8 cellular contexts compared by ENCODE assay signal in genomic region chr15:84982301-84982920, GRCh38. TPM values are rescaled to one million over a fixed set of nuclear protein-coding genes. Genes with fewer than 3 reads are reported as not detected.
A peak's percentile ranks its signal among the peaks of the same experiment; 100 is the strongest.
DNase-seq lines count a peak whose midpoint lies in the region; ATAC-seq, FAIRE-seq and TF ChIP-seq lines count a peak whose summit lies in the region.

No MANE protein-coding gene starts in this region.

- dilution Hi-C loops in keratinocyte (cut with MboI; ENCODE audit: extremely low pct_ligation_motif_present, low sequenced_read_pairs) = no loop called here

- no peak for TF ChIP-seq EP300 in K562 (IDR thresholded peaks at IDR 0.05; ENCODE audit: low read length)

- H3K36me3 Mint-ChIP-seq in T-helper 17 cell (ENCODE audit: low read depth) = no peaks in the 10 kb centered on the region

- peaks cover 34% of the 10 kb centered on the region for H3K4me1 Mint-ChIP-seq in T-helper 17 cell

- in situ Hi-C loops in K562 (cut with MboI) = no loop called here

- H3K36me3 ChIP-seq in H7 (replicated peaks; ENCODE audit: control insufficient read depth, insufficient read depth, low read length) (no peaks in the 10 kb centered on the region), K562 (ENCODE audit: control insufficient read depth, insufficient read depth, low read length) (peaks cover 3% of the 10 kb centered on the region; the same call in 1 of the 3 replicates), keratinocyte (ENCODE audit: control insufficient read depth in 2 of 2, extremely low read depth in 1 of 2, insufficient read depth in 2 of 2, low read length in 2 of 2) (no peaks in the 10 kb centered on the region)

- under 1% methylated on average over 32 of the region's 46 CpGs for WGBS in K562 (ENCODE audit: insufficient coverage, low coverage, missing lambda C conversion rate)

- H3K27ac ChIP-seq in K562 (ENCODE audit: extremely low read depth, low read depth, low read length) (peak overlapping the region; percentile 93; the same call in 2 of the 3 replicates), keratinocyte (ENCODE audit: control insufficient read depth, insufficient read depth, low read length) (peak overlapping the region; percentile 68)

- H3K4me3 ChIP-seq in H7 (ENCODE audit: insufficient read depth, low read depth, low read length) = peak overlapping the region; percentile 82
- H3K4me3 ChIP-seq in K562 = peak overlapping the region; percentile 71
- peak overlapping the region; percentile 69 to 95 (median 83) for H3K4me3 ChIP-seq in keratinocyte (ENCODE audit: control insufficient read depth in 2 of 3, extremely low read depth in 1 of 3, insufficient read depth in 2 of 3, low read depth in 1 of 3, low read length in 3 of 3)

- TF ChIP-seq RAD21 in K562 (CRISPR knock-in tag; conservative IDR thresholded peaks at IDR 0.05 in 1 of 2, IDR thresholded peaks at IDR 0.05 in 1 of 2) = no peak

- peaks cover 3% of the 10 kb centered on the region; the same call in 1 of the 2 replicates for H4K20me1 ChIP-seq in K562 (replicated peaks; ENCODE audit: control insufficient read depth, insufficient read depth, low read length)
- H4K20me1 ChIP-seq in keratinocyte (ENCODE audit: control insufficient read depth, extremely low read depth, insufficient read depth, low read length) = no peaks in the 10 kb centered on the region

- intact Hi-C loops in K562 (cut with micrococcal nuclease) = loop anchor here (2.0 kb wide), 1 partner anchor 22 kb away; no protein-coding TSS in a partner anchor

- TF ChIP-seq POLR2A in K562 (conservative IDR thresholded peaks at IDR 0.05) = no peak
- no peak for TF ChIP-seq POLR2A in H54 (IDR thresholded peaks at IDR 0.05; ENCODE audit: low read depth, low read length)

- FAIRE-seq in K562 (lab: Jason Lieb, UNC) = peak; percentile 72
- FAIRE-seq in keratinocyte (lab: Jason Lieb, UNC) = no peak
- no peak for FAIRE-seq in H54 (lab: Jason Lieb, UNC)

- BruUV-seq in K562 (replicated peaks; lab: Mats Ljungman, UMichigan) = no TSS peak

- H3K9me1 ChIP-seq in K562 (ENCODE audit: control insufficient read depth, insufficient read depth, low read length) (no peaks in the 10 kb centered on the region), keratinocyte (ENCODE audit: control insufficient read depth, extremely low read depth, insufficient read depth, low read length) (no peaks in the 10 kb centered on the region)

- peak overlapping the region; percentile 78 to 95 for H3K9ac ChIP-seq in K562 (ENCODE audit: insufficient read depth in 1 of 2, low read depth in 2 of 2, low read length in 2 of 2)
- peak overlapping the region; percentile 87 for H3K9ac ChIP-seq in keratinocyte (ENCODE audit: control insufficient read depth, extremely low read depth, insufficient read depth, low read length)

- POLR2A ChIA-PET in K562 (lab: Yijun Ruan, JAX) = interaction anchor here (0.7 to 2.1 kb wide), 5 partner anchors 11 to 1399 kb away, joined by 3 to 11 read pairs (median 3); no protein-coding TSS in a partner anchor

- H2AFZ ChIP-seq in K562 (ENCODE audit: low read depth, low read length) (peak overlapping the region; percentile 87), keratinocyte (ENCODE audit: control insufficient read depth, low read length) (peak overlapping the region; percentile 30)

- ATAC-seq in T-helper 17 cell (no peak), K562 (no peak), GM18861 (IDR thresholded peaks at IDR 0.05; ENCODE audit: unreplicated experiment) (no peak), HG03469 (IDR thresholded peaks at IDR 0.05; ENCODE audit: unreplicated experiment) (no peak)

- H3K4me2 ChIP-seq in K562 (ENCODE audit: insufficient read depth, low read length) = peak overlapping the region; percentile 87
- peak overlapping the region; percentile 92 for H3K4me2 ChIP-seq in keratinocyte (ENCODE audit: control insufficient read depth, extremely low read depth, insufficient read depth, low read depth, low read length)

- CTCF ChIA-PET in K562 (lab: Yijun Ruan, JAX; ENCODE audit: low intra/inter-chr PET ratio) = no interaction called here

- H3K27me3 ChIP-seq in H7 (ENCODE audit: control insufficient read depth, insufficient read depth, low read length) = peaks cover 47% of the 10 kb centered on the region
- H3K27me3 ChIP-seq in K562 (ENCODE audit: control insufficient read depth in 2 of 2, insufficient read depth in 2 of 2, low read length in 2 of 2) = no peaks in the 10 kb centered on the region
- no peaks in the 10 kb centered on the region for H3K27me3 ChIP-seq in keratinocyte (ENCODE audit: control insufficient read depth, extremely low read depth, insufficient read depth, low read length)

- H3K9me3 ChIP-seq in T-helper 17 cell (ENCODE audit: control insufficient read depth, low read length, poor library complexity, severe bottlenecking) (no peaks in the 10 kb centered on the region), K562 (replicated peaks; ENCODE audit: control insufficient read depth, insufficient read depth, low read depth, low read length) (no peaks in the 10 kb centered on the region), keratinocyte (ENCODE audit: control insufficient read depth, low read depth, low read length) (no peaks in the 10 kb centered on the region)

- H3K27ac Mint-ChIP-seq in T-helper 17 cell = peak overlapping the region; percentile 93

- H3K4me1 ChIP-seq in K562 (replicated peaks in 1 of 2; ENCODE audit: control insufficient read depth in 2 of 2, insufficient read depth in 2 of 2, low read length in 2 of 2) = peaks cover 28 to 31% of the 10 kb centered on the region in 2 experiments
- peaks cover 14% of the 10 kb centered on the region for H3K4me1 ChIP-seq in keratinocyte (ENCODE audit: control insufficient read depth, extremely low read depth, insufficient read depth, low read length)

- peak overlapping the region; percentile 94 for H3K4me3 Mint-ChIP-seq in T-helper 17 cell

- H3K79me2 ChIP-seq in K562 (ENCODE audit: control insufficient read depth, insufficient read depth, low read length) = peaks cover 57% of the 10 kb centered on the region
- peaks cover 13% of the 10 kb centered on the region for H3K79me2 ChIP-seq in keratinocyte (ENCODE audit: control insufficient read depth, insufficient read depth, low read length)

- TF ChIP-seq CTCF in K562 (IDR thresholded peaks at IDR 0.05 in 2 of 3, conservative IDR thresholded peaks at IDR 0.05 in 1 of 3; ENCODE audit: insufficient read depth in 2 of 3, low read depth in 1 of 3, low read length in 3 of 3) = no peak
- TF ChIP-seq CTCF in keratinocyte (optimal IDR thresholded peaks at IDR 0.05 in 1 of 3, IDR thresholded peaks at IDR 0.05 in 1 of 3, conservative IDR thresholded peaks at IDR 0.05 in 1 of 3; ENCODE audit: extremely low read depth in 1 of 3, insufficient read depth in 2 of 3, low read length in 3 of 3) = no peak

- H3K27me3 Mint-ChIP-seq in T-helper 17 cell = no peaks in the 10 kb centered on the region

- DNase-seq in H7 = no peak
- DNase-seq in T-helper 17 cell = peak; percentile 34 to 58 (median 47)
- peak in 2 of 4 experiments; percentile 38 to 66 for DNase-seq in K562 (ENCODE audit: extremely low read depth in 1 of 4, low spot score in 3 of 4)
- DNase-seq in keratinocyte (ENCODE audit: low read depth, low spot score) = no peak
- peak; percentile 71 for DNase-seq in stimulated activated CD4-positive, alpha-beta T cell treated with anti-CD3 and anti-CD28 coated beads, Interleukin-15, amount 100 ng/mL, for 24 hours
- no peak for DNase-seq in H54 (ENCODE audit: insufficient read length, low spot score)

TF ChIP-seq in K562, 482 proteins besides CTCF, POLR2A, EP300 and RAD21 (continues in another document):
- no peak for TF ChIP-seq KAT8 (IDR thresholded peaks at IDR 0.05; ENCODE audit: low read depth)
- no peak for TF ChIP-seq NFE2L1 (tag; IDR thresholded peaks at IDR 0.05; ENCODE audit: borderline replicate concordance, low read depth)

RNA-seq across cellular contexts. Expression of gene PDE8A, which starts 0.8 kb away (rescaled TPM):
- total RNA-seq in H7 (2014; rRNA removed; shearing (Covaris generic)) = 2.3 and 7.2 TPM in 2 replicates
- total RNA-seq in T-helper 17 cell = 10 to 100 TPM; 40.7 to 44.2 TPM
- 146 and 283 TPM in 2 replicates for total RNA-seq in K562 (2011; cell fraction: chromatin; rRNA removed; ENCODE audit: low replicate concordance)
- total RNA-seq in K562 (2011; cell fraction: nucleolus; rRNA removed) = 42.5 and 64.0 TPM in 2 replicates
- total RNA-seq in K562 (2011; cell fraction: nucleoplasm; rRNA removed) = 102 and 103 TPM in 2 replicates
- 16.8 and 17.6 TPM in 2 replicates for total RNA-seq in K562 (2014; rRNA removed)
- total RNA-seq in K562 (2014; rRNA removed; fragmentation: Illumina TruSeq; extraction: Trizol) = 20.5 and 25.5 TPM in 2 replicates
- 19.8 and 22.3 TPM in 2 replicates for total RNA-seq in K562 (2015; rRNA removed; fragmentation: Illumina TruSeq; extraction: Trizol)
- 19.8 and 20.9 TPM in 2 replicates for total RNA-seq in K562 (2021)
- 37.1 and 40.3 TPM in 2 replicates for polyA plus RNA-seq in K562 (2011; rRNA removed)
- polyA plus RNA-seq in K562 (2011; cell fraction: cytosol; rRNA removed) = 11.1 and 16.1 TPM in 2 replicates
- polyA plus RNA-seq in K562 (2011; cell fraction: nucleus; rRNA removed) = 76.0 and 83.4 TPM in 2 replicates
- polyA plus RNA-seq in K562 (2012) = 11.8 and 13.9 TPM in 2 replicates
- polyA plus RNA-seq in K562 (2014; fragmentation: Illumina TruSeq; extraction: Trizol) = 23.7 and 26.4 TPM in 2 replicates
- 1 to 10 TPM; 5.9 to 7.9 TPM for polyA plus RNA-seq in K562 (2014; fragmentation: Nextera tagmentation; extraction: Ambion mirVana)
- 21.0 and 24.4 TPM in 2 replicates for polyA plus RNA-seq in K562 (2014; rRNA removed)
- polyA minus RNA-seq in K562 (2011; rRNA and poly(A)+ RNA removed) = 52.2 and 52.6 TPM in 2 replicates
- 11.0 and 19.1 TPM in 2 replicates for polyA minus RNA-seq in K562 (2011; cell fraction: cytosol; rRNA and poly(A)+ RNA removed)
- polyA minus RNA-seq in K562 (2011; cell fraction: nucleus; rRNA and poly(A)+ RNA removed) = 34.6 and 64.8 TPM in 2 replicates
- 19.5 to 24.2 TPM (median 24.1 TPM) in 3 replicates for polyA plus RNA-seq in keratinocyte
- polyA plus RNA-seq in keratinocyte (2011; ENCODE audit: low read depth) = 3.5 TPM
- 20.3 and 30.6 TPM in 2 replicates for polyA plus RNA-seq in keratinocyte (2011; cell fraction: cytosol; rRNA removed)
- 35.4 and 36.5 TPM in 2 replicates for polyA plus RNA-seq in keratinocyte (2011; cell fraction: nucleus; rRNA removed)
- 8.3 and 12.5 TPM in 2 replicates for polyA plus RNA-seq in keratinocyte (2012; ENCODE audit: low replicate concordance)
- 19.0 to 29.5 TPM (median 23.7 TPM) in 3 replicates for polyA minus RNA-seq in keratinocyte
- polyA minus RNA-seq in keratinocyte (2011; cell fraction: cytosol; rRNA and poly(A)+ RNA removed) = 17.3 TPM
- 12.0 and 29.8 TPM in 2 replicates for polyA minus RNA-seq in keratinocyte (2011; cell fraction: nucleus; rRNA and poly(A)+ RNA removed)

Comparison
In these comparisons a context has a peak if more than half of its experiments do, and no peak if none do; other contexts are left out.
1. DNase-seq: peak in T-helper 17 cell (3 of 3) and stimulated activated CD4-positive, alpha-beta T cell treated with anti-CD3 and anti-CD28 coated beads, Interleukin-15, amount 100 ng/mL, for 24 hours (single experiment); none in H7 (single experiment), keratinocyte (single experiment) and H54 (single experiment).
2. Peak in every context shown above with its lines, with median percentiles within 50 percentile points of each other: H3K4me3 ChIP-seq.